Comparison of ENCODE assay signal across 27 cellular contexts in the genomic region with DNA sequence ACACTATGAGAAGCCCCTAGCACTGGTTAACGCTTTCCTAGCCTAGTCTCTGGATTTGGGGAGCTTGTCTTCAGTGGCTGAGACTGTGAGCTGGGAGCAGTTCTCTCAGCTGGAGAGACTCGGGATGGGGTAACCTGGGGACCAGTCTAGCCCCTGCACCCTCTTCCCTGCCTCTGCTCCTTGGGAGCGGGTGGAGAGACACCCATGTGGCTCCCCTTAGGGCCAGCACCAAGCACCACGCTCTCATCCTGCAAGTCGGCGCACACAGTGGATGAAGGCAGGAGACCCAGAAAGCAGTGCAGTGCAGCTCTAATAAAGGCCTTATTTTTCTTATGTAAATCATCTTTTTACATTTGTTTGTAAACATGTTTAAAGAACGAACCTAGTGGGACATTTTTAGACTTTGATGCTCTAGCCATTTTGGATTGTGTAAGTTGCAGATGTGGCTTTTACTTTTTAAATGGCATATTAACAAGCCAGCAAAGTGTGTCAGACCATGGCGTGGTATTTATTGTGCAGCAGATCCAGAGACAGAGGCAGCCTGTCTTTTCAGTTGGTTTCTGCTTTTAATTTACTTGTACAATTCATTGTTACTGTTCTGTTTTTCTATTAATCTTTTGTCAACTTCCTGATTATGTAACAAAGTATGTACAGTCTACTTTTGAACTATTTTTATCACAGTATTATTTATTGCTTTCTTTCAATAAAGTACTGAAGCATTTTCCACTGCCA. TPM values are rescaled to one million over a fixed set of nuclear protein-coding genes. Genes with fewer than 3 reads are reported as not detected.
A peak's percentile ranks its signal among the peaks of the same experiment; 100 is the strongest.
DNase-seq lines count a peak whose midpoint lies in the region; ATAC-seq, FAIRE-seq and TF ChIP-seq lines count a peak whose summit lies in the region.
"Had no signal": no experiment of that assay in that cellular context is flagged by ENCODE, and none has a peak within 500 bp of the region (broad histone marks: within the 10 kb centered on the region; RNA-seq: fewer than 3 reads in every experiment).

No MANE protein-coding gene starts in this region.

- FAIRE-seq in pancreas (lab: Jason Lieb, UNC), result no peak
- FAIRE-seq: HTR-8/SVneo, TTC549 had no signal

- H2AFZ ChIP-seq in OCI-LY7 (ENCODE audit: low read length), result no peak overlapping the region
- H2AFZ ChIP-seq in mesenchymal stem cell (ENCODE audit: low read depth, low read length), result no peak overlapping the region

- H4K20me1 ChIP-seq in OCI-LY7 (ENCODE audit: insufficient read depth, low read length), result no peaks in the 10 kb centered on the region

- no peaks in the 10 kb centered on the region for H3K4me1 ChIP-seq in OCI-LY7 (ENCODE audit: insufficient read depth, low read length, poor library complexity, severe bottlenecking)
- peaks cover 16% of the 10 kb centered on the region for H3K4me1 ChIP-seq in mesenchymal stem cell (ENCODE audit: control insufficient read depth, insufficient read depth, low read depth, low read length)
- H3K4me1 ChIP-seq in upper lobe of right lung, result no peaks in the 10 kb centered on the region
- no peaks in the 10 kb centered on the region for H3K4me1 ChIP-seq in pancreas
- H3K4me1 ChIP-seq: foreskin keratinocyte, psoas muscle had no signal

- H3K27ac ChIP-seq in OCI-LY7 (ENCODE audit: low read depth, low read length, poor library complexity, severe bottlenecking) (no peak overlapping the region), cingulate gyrus (ENCODE audit: low read depth, low read length) (peak overlapping the region; percentile 61), mesenchymal stem cell (ENCODE audit: low read length, poor library complexity, severe bottlenecking) (no peak overlapping the region), upper lobe of right lung (no peak overlapping the region), pancreas (no peak overlapping the region)
- H3K27ac ChIP-seq: ascending aorta, foreskin keratinocyte, psoas muscle, tibial artery had no signal

- H3K18ac ChIP-seq in mesenchymal stem cell (ENCODE audit: low read depth in 1 of 2, low read length in 2 of 2), result no peak overlapping the region

- peaks cover 29% of the 10 kb centered on the region for H3K79me1 ChIP-seq in mesenchymal stem cell (replicated peaks; ENCODE audit: low read length, poor library complexity, severe bottlenecking)

- CTCF ChIA-PET in OCI-LY7 (lab: Charles Lee; ENCODE audit: unreplicated experiment), result no interaction called here

- H3K36me3 ChIP-seq in OCI-LY7 (ENCODE audit: insufficient read depth, low read length) (peaks cover 26% of the 10 kb centered on the region), mesenchymal stem cell (ENCODE audit: control insufficient read depth in 1 of 2, insufficient read depth in 2 of 2, low read depth in 1 of 2, low read length in 2 of 2) (peaks cover 31 to 56% of the 10 kb centered on the region in 2 experiments), upper lobe of right lung (peaks cover 57% of the 10 kb centered on the region), pancreas (peaks cover 0 to 4% (median 0%) of the 10 kb centered on the region in 3 donors)

- H2BK5ac ChIP-seq in mesenchymal stem cell (ENCODE audit: low read depth, low read length, poor library complexity, severe bottlenecking), result peak overlapping the region; percentile 53

- no peak overlapping the region for H3K23ac ChIP-seq in mesenchymal stem cell (ENCODE audit: low read length in 2 of 2)

- BruUV-seq in OCI-LY7 (replicated peaks; lab: Mats Ljungman, UMichigan), result TSS peak; percentile 62

- no peaks in the 10 kb centered on the region for H3K27me3 Mint-ChIP-seq in nephron progenitor cell (ENCODE audit: low read depth, poor library complexity)
- H3K27me3 Mint-ChIP-seq: activated CD8-positive, alpha-beta T cell treated with anti-CD3 and anti-CD28 coated beads for 36 hours; activated naive CD8-positive, alpha-beta T cell had no signal

- no peaks in the 10 kb centered on the region for H3K9me3 ChIP-seq in OCI-LY7 (ENCODE audit: low read length)
- H3K9me3 ChIP-seq in mesenchymal stem cell (ENCODE audit: control insufficient read depth, low read length), result no peaks in the 10 kb centered on the region
- no peaks in the 10 kb centered on the region for H3K9me3 ChIP-seq in upper lobe of right lung
- no peaks in the 10 kb centered on the region for H3K9me3 ChIP-seq in pancreas
- H3K9me3 ChIP-seq: ascending aorta, psoas muscle, tibial artery had no signal

- H3K4me3 ChIP-seq in OCI-LY7 (ENCODE audit: low read depth, low read length, poor library complexity, severe bottlenecking) (no peak overlapping the region), mesenchymal stem cell (ENCODE audit: insufficient read depth in 1 of 2, low read depth in 1 of 2, low read length in 2 of 2) (no peak overlapping the region), upper lobe of right lung (no peak overlapping the region), pancreas (no peak overlapping the region)
- H3K4me3 ChIP-seq: ascending aorta, psoas muscle, tibial artery had no signal

- no peak overlapping the region for H2AK5ac ChIP-seq in mesenchymal stem cell (ENCODE audit: low read length, severe bottlenecking)

- no peak overlapping the region for H2BK15ac ChIP-seq in mesenchymal stem cell (ENCODE audit: low read depth, poor library complexity, severe bottlenecking)

- no peak for DNase-seq in OCI-LY7 (ENCODE audit: low spot score)
- DNase-seq in mesenchymal stem cell, result no peak
- no peak for DNase-seq in upper lobe of right lung
- DNase-seq in Right ventricle myocardium inferior (ENCODE audit: missing footprints), result no peak
- no peak for DNase-seq in pancreas
- DNase-seq in nephron progenitor cell, result no peak
- DNase-seq: activated CD8-positive, alpha-beta T cell treated with anti-CD3 and anti-CD28 coated beads for 36 hours; C1 segment of cervical spinal cord; COR-L47; foreskin keratinocyte; GDM1; H7; left cardiac atrium; mammary epithelial cell; NCI-H1436; NCI-H446; NCI-H774; psoas muscle; RPMI8226; stimulated activated CD4-positive, alpha-beta T cell treated with anti-CD3 and anti-CD28 coated beads, Interleukin-15, amount 100 ng/mL, for 24 hours; stimulated activated naive CD4-positive, alpha-beta T cell had no signal

- H3K14ac ChIP-seq in mesenchymal stem cell (ENCODE audit: low read length in 2 of 2), result no peak overlapping the region

- H3K79me2 ChIP-seq in OCI-LY7 (ENCODE audit: insufficient read depth, low read depth, low read length), result no peaks in the 10 kb centered on the region

- H3K27me3 ChIP-seq in mesenchymal stem cell (ENCODE audit: control insufficient read depth in 1 of 2, insufficient read depth in 1 of 2, low read length in 2 of 2) (no peaks in the 10 kb centered on the region), upper lobe of right lung (no peaks in the 10 kb centered on the region), pancreas (no peaks in the 10 kb centered on the region)
- H3K27me3 ChIP-seq: ascending aorta, foreskin keratinocyte, tibial artery had no signal

- H2BK12ac ChIP-seq in mesenchymal stem cell (ENCODE audit: low read length in 2 of 2), result no peak overlapping the region

- H3K9me3 Mint-ChIP-seq in nephron progenitor cell, result no peaks in the 10 kb centered on the region
- H3K9me3 Mint-ChIP-seq: activated CD8-positive, alpha-beta T cell treated with anti-CD3 and anti-CD28 coated beads for 36 hours had no signal

- no peak overlapping the region for H3K4ac ChIP-seq in mesenchymal stem cell (ENCODE audit: low read depth in 1 of 2, low read length in 2 of 2)

- intact Hi-C loops in OCI-LY7 (cut with micrococcal nuclease; ENCODE audit: unreplicated experiment), result no loop called here
- intact Hi-C loops in upper lobe of right lung (cut with DNase I), result no loop called here
- intact Hi-C loops in Right ventricle myocardium inferior (cut with DNase I), result no loop called here
- intact Hi-C loops in pancreas (cut with DNase I), result no loop called here

- peak; percentile 25 for ATAC-seq in upper lobe of right lung
- ATAC-seq in Right ventricle myocardium inferior, result no peak
- ATAC-seq in pancreas, result no peak
- ATAC-seq: activated CD8-positive, alpha-beta T cell treated with anti-CD3 and anti-CD28 coated beads for 36 hours; foreskin keratinocyte; left cardiac atrium; psoas muscle had no signal

- H3K36me3 Mint-ChIP-seq in nephron progenitor cell (ENCODE audit: low read depth), result peaks cover 56% of the 10 kb centered on the region

- no peak overlapping the region for H4K91ac ChIP-seq in mesenchymal stem cell (ENCODE audit: low read length)

- TF ChIP-seq CTCF in OCI-LY7 (conservative IDR thresholded peaks at IDR 0.05; ENCODE audit: low read length), result no peak
- TF ChIP-seq CTCF in upper lobe of right lung (IDR thresholded peaks at IDR 0.05), result no peak
- no peak for TF ChIP-seq CTCF in pancreas (IDR thresholded peaks at IDR 0.05)
- no peak for TF ChIP-seq CTCF in nephron progenitor cell (IDR thresholded peaks at IDR 0.05)

- 94% methylated on average over 4 of the region's 8 CpGs for WGBS in mesenchymal stem cell
- WGBS in pancreas, 2 donors, result 90 to 92% methylated on average over 8 of the region's 8 CpGs

- H3K9ac ChIP-seq in mesenchymal stem cell (ENCODE audit: low read length), result peak overlapping the region; percentile 83

- H2BK120ac ChIP-seq in mesenchymal stem cell (ENCODE audit: low read depth, low read length), result no peak overlapping the region

- H3K4me1 Mint-ChIP-seq in nephron progenitor cell, result peaks cover 11% of the 10 kb centered on the region

- no peak overlapping the region for H3K4me3 Mint-ChIP-seq in nephron progenitor cell
- H3K4me3 Mint-ChIP-seq: activated CD8-positive, alpha-beta T cell treated with anti-CD3 and anti-CD28 coated beads for 36 hours; activated naive CD8-positive, alpha-beta T cell had no signal

- H4K8ac ChIP-seq in mesenchymal stem cell (ENCODE audit: low read length), result no peak overlapping the region

- POLR2A ChIA-PET in OCI-LY7 (lab: Charles Lee), result no interaction called here

- H3K9me2 ChIP-seq in OCI-LY7 (ENCODE audit: insufficient read depth, low read length), result no peaks in the 10 kb centered on the region

- no peak overlapping the region for H3K4me2 ChIP-seq in OCI-LY7 (ENCODE audit: low read length)
- H3K4me2 ChIP-seq in mesenchymal stem cell (ENCODE audit: low read length, poor library complexity, severe bottlenecking), result no peak overlapping the region

- no peak overlapping the region for H3K27ac Mint-ChIP-seq in nephron progenitor cell
- H3K27ac Mint-ChIP-seq: activated CD8-positive, alpha-beta T cell treated with anti-CD3 and anti-CD28 coated beads for 36 hours; activated naive CD8-positive, alpha-beta T cell had no signal

RNA-seq across cellular contexts. Expression of gene CTTN, which starts 14.5 kb away (rescaled TPM):
- 1.9 and 5.0 TPM in 2 replicates for total RNA-seq in OCI-LY7 (2014; rRNA removed; shearing (Covaris generic))
- total RNA-seq in OCI-LY7 (2022), result 9.3 and 9.4 TPM in 2 replicates
- polyA plus RNA-seq in mesenchymal stem cell (2013, experiment 1 of 2), result 258 TPM
- 243 TPM for polyA plus RNA-seq in mesenchymal stem cell (2013, experiment 2 of 2)
- 177 TPM for total RNA-seq in upper lobe of right lung
- 166 TPM for total RNA-seq in Right ventricle myocardium inferior
- total RNA-seq in pancreas, result 100 to 1,000 TPM in 1 of 6 donors, 10 to 100 TPM in 5; 68.7 to 130 (median 82.7) TPM
- 100 to 1,000 TPM; 106 to 118 TPM for polyA plus RNA-seq in pancreas

Comparison
In these comparisons a context has a peak if more than half of its experiments do, and no peak if none do; other contexts are left out.
1. RNA of gene CTTN, which starts 14.5 kb away (total RNA-seq): 177 TPM in upper lobe of right lung (single experiment), 166 TPM in Right ventricle myocardium inferior (single experiment) and 68.7 to 130 TPM in pancreas; 1.9 to 9.4 TPM in OCI-LY7; every median in the first group is over 4 times any median in the second.